ENCODE assay signal across 19 cellular contexts in the genomic region with DNA sequence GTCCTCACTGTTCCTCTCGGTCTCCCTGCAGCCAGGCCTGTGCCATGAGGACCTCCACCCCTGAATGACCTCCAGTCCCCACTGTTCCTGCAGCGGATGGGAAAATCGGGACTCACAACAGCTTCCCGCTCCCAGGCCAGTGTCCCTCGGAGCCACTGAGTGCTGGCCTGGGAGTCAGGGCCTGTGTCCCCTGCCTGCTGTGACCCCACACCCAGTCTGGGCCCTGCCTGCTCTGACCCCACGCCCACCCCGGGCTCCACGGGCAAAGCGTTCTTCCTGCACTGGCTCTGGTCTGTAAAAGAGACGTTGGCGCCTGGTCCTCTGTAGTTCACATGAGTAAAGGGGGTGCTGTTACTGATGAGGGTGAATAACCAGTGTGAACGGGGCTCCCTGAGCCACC.
"Had no signal": no experiment of that assay in that cellular context is flagged by ENCODE, and none has a peak within 500 bp of the region (broad histone marks: within the 10 kb centered on the region; RNA-seq: fewer than 3 reads in every experiment).

No MANE protein-coding gene starts in this region.

- H3K27me3 Mint-ChIP-seq: activated CD4-positive, alpha-beta T cell treated with anti-CD3 and anti-CD28 coated beads for 36 hours had no signal

- H2AFZ ChIP-seq: hepatocyte had no signal

- H3K36me3 Mint-ChIP-seq: activated naive CD8-positive, alpha-beta T cell; WTC11 had no signal

- H3K4me1 ChIP-seq: upper lobe of left lung had no signal

- ATAC-seq: activated CD4-positive, alpha-beta T cell treated with anti-CD3 and anti-CD28 coated beads for 36 hours; left colon; WTC11 had no signal

- H3K36me3 ChIP-seq: esophagus squamous epithelium, upper lobe of left lung had no signal

- H3K4me2 ChIP-seq: hepatocyte had no signal

- DNase-seq: activated CD4-positive, alpha-beta T cell treated with anti-CD3 and anti-CD28 coated beads for 36 hours; activated CD4-positive, alpha-beta T cell treated with anti-CD3 and anti-CD28 coated beads, Interleukin-2, amount 50 U/mL, for 48 hours; activated gamma-delta T cell; dermis blood vessel endothelial cell; effector memory CD4-positive, alpha-beta T cell; esophagus squamous epithelium; left colon; mammary epithelial cell; retina; stimulated activated CD4-positive, alpha-beta T cell treated with anti-CD3 and anti-CD28 coated beads, Interleukin-15, amount 100 ng/mL, for 24 hours; stimulated activated CD4-positive, alpha-beta T cell treated with anti-CD3 and anti-CD28 coated beads, Interleukin-2, amount 100 ng/mL, for 48 hours; testis had no signal

- H3K9me3 Mint-ChIP-seq: T-helper 2 cell treated with Interferon-gamma antibody and Interleukin-4, amounts not matched to agents 5 μg/mL and 100 μg/mL, for 36 hours; WTC11 had no signal

- H3K79me2 ChIP-seq: hepatocyte had no signal

- H3K27ac Mint-ChIP-seq: activated CD4-positive, alpha-beta T cell treated with anti-CD3 and anti-CD28 coated beads for 36 hours; activated naive CD8-positive, alpha-beta T cell; T-helper 2 cell treated with Interferon-gamma antibody and Interleukin-4, amounts not matched to agents 5 μg/mL and 100 μg/mL, for 36 hours; WTC11 had no signal

- H3K27ac ChIP-seq: esophagus squamous epithelium, hepatocyte, SK-N-MC, skin epidermis, testis, upper lobe of left lung had no signal

- H3K4me1 Mint-ChIP-seq: activated CD4-positive, alpha-beta T cell treated with anti-CD3 and anti-CD28 coated beads for 36 hours had no signal

- H3K9me3 ChIP-seq: esophagus squamous epithelium, testis, upper lobe of left lung had no signal

- H3K4me3 ChIP-seq: esophagus squamous epithelium, hepatocyte, SK-N-MC, skin epidermis, testis, upper lobe of left lung had no signal

- H3K27me3 ChIP-seq: hepatocyte, testis, upper lobe of left lung had no signal

- H3K4me3 Mint-ChIP-seq: activated CD4-positive, alpha-beta T cell treated with anti-CD3 and anti-CD28 coated beads for 36 hours; activated naive CD8-positive, alpha-beta T cell; T-helper 2 cell treated with Interferon-gamma antibody and Interleukin-4, amounts not matched to agents 5 μg/mL and 100 μg/mL, for 36 hours; WTC11 had no signal
